1 cellular context compared by ENCODE assay signal in the genomic region with DNA sequence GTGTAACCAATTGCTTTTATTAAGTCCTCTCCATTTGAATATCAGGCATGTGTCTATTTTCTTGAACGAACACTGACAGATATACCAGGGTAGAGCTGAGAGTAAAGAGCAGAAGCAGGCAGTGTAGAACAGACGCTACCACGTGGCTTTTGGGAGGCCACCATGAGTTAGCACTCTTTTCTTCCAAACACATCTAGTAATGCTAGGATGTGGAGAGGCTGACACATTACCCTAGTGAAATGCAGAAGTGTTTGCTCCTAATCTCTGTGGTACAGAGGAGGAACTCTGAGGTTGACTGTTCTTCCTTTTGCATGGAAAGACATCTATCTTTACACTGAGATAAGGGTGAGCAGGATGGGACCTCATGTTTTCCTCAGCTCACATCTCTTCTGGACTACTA.
TF ChIP-seq lines count a peak whose summit lies in the region.

No MANE protein-coding gene starts in this region.

TF ChIP-seq in SK-N-SH treated with all-trans-retinoic acid at 6 μM for 48 hours, 23 proteins besides CTCF, POLR2A, EP300 and RAD21 (continued from another document):
- TF ChIP-seq, protein P1, sequence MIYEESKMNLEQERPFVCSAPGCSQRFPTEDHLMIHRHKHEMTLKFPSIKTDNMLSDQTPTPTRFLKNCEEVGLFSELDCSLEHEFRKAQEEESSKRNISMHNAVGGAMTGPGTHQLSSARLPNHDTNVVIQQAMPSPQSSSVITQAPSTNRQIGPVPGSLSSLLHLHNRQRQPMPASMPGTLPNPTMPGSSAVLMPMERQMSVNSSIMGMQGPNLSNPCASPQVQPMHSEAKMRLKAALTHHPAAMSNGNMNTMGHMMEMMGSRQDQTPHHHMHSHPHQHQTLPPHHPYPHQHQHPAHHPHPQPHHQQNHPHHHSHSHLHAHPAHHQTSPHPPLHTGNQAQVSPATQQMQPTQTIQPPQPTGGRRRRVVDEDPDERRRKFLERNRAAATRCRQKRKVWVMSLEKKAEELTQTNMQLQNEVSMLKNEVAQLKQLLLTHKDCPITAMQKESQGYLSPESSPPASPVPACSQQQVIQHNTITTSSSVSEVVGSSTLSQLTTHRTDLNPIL (CRISPR knock-in tag; IDR thresholded peaks at IDR 0.05; ENCODE audit: low read depth): no peak
- TF ChIP-seq, protein P2, sequence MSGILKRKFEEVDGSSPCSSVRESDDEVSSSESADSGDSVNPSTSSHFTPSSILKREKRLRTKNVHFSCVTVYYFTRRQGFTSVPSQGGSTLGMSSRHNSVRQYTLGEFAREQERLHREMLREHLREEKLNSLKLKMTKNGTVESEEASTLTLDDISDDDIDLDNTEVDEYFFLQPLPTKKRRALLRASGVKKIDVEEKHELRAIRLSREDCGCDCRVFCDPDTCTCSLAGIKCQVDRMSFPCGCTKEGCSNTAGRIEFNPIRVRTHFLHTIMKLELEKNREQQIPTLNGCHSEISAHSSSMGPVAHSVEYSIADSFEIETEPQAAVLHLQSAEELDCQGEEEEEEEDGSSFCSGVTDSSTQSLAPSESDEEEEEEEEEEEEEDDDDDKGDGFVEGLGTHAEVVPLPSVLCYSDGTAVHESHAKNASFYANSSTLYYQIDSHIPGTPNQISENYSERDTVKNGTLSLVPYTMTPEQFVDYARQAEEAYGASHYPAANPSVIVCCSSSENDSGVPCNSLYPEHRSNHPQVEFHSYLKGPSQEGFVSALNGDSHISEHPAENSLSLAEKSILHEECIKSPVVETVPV (CRISPR knock-in tag; IDR thresholded peaks at IDR 0.05): no peak
